In the genomic region with DNA sequence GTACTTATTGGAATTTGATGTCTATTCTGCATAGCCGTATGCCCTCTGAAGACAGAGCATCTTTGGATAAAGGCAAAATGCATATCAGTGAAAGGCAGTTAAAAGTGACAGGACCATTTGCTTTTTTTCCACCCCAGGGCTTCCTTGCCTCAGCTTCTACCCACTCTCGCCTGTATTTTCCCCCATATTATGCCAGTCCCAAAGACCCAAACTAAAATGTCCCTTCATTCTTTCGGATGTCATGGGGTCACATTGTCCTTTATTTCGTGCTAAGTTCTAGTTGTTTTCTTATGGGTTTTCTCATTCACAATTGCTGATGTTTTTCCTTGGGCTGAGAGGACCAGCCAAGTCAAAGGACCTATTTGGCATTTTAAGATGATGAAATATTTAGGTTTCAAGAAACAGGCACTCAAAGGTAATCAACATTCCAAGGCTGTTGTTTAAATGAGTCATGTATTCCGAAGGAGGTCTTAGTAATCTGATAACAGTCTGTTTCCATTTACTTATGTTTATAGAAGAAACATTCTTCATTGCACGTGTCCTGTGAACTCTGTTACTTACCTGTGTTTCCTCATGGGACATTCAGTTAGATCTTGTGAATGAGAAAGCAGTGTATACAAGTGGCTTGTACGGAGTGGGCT, we compare ENCODE assay signal across 2 cellular contexts.
A peak's percentile ranks its signal among the peaks of the same experiment; 100 is the strongest.
TF ChIP-seq lines count a peak whose summit lies in the region.

No MANE protein-coding gene starts in this region.

TF ChIP-seq in HCT116, 20 proteins besides CTCF, POLR2A, EP300 and RAD21 (continued from another document):
- TF ChIP-seq, protein P1, sequence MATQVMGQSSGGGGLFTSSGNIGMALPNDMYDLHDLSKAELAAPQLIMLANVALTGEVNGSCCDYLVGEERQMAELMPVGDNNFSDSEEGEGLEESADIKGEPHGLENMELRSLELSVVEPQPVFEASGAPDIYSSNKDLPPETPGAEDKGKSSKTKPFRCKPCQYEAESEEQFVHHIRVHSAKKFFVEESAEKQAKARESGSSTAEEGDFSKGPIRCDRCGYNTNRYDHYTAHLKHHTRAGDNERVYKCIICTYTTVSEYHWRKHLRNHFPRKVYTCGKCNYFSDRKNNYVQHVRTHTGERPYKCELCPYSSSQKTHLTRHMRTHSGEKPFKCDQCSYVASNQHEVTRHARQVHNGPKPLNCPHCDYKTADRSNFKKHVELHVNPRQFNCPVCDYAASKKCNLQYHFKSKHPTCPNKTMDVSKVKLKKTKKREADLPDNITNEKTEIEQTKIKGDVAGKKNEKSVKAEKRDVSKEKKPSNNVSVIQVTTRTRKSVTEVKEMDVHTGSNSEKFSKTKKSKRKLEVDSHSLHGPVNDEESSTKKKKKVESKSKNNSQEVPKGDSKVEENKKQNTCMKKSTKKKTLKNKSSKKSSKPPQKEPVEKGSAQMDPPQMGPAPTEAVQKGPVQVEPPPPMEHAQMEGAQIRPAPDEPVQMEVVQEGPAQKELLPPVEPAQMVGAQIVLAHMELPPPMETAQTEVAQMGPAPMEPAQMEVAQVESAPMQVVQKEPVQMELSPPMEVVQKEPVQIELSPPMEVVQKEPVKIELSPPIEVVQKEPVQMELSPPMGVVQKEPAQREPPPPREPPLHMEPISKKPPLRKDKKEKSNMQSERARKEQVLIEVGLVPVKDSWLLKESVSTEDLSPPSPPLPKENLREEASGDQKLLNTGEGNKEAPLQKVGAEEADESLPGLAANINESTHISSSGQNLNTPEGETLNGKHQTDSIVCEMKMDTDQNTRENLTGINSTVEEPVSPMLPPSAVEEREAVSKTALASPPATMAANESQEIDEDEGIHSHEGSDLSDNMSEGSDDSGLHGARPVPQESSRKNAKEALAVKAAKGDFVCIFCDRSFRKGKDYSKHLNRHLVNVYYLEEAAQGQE (IDR thresholded peaks at IDR 0.05; ENCODE audit: low read depth) = no peak
- peak; percentile 87 for TF ChIP-seq CEBPB (IDR thresholded peaks at IDR 0.05; ENCODE audit: low read depth)
- TF ChIP-seq SIN3A (IDR thresholded peaks at IDR 0.05; ENCODE audit: low read depth) = no peak
- peak; percentile 71 for TF ChIP-seq FOSL1 (IDR thresholded peaks at IDR 0.05; ENCODE audit: low read depth)
- TF ChIP-seq TCF7L2 (IDR thresholded peaks at IDR 0.05; ENCODE audit: borderline replicate concordance, extremely low read depth, insufficient read depth, insufficient read length) = no peak
- no peak for TF ChIP-seq POLR2AphosphoS5 (IDR thresholded peaks at IDR 0.05; ENCODE audit: low read depth, low read length)
- TF ChIP-seq CBX3 (IDR thresholded peaks at IDR 0.05; ENCODE audit: low read depth) = 0 out of 2 replicates have a peak, but pooled peaks have one; percentile 23
- no peak for TF ChIP-seq ZFX (IDR thresholded peaks at IDR 0.05)
- no peak for TF ChIP-seq ELF1 (IDR thresholded peaks at IDR 0.05; ENCODE audit: borderline replicate concordance, low read depth)
- no peak for TF ChIP-seq ZNF274 (IDR thresholded peaks at IDR 0.05; ENCODE audit: low read depth, low read length)
- no peak for TF ChIP-seq SRF (IDR thresholded peaks at IDR 0.05; ENCODE audit: low read depth)
- peak; percentile 55 for TF ChIP-seq SP1 (IDR thresholded peaks at IDR 0.05; ENCODE audit: low read depth)
- TF ChIP-seq YY1 (IDR thresholded peaks at IDR 0.05; ENCODE audit: extremely low read depth, insufficient replicate concordance, low read depth, low read length) = no peak
- TF ChIP-seq JUND (IDR thresholded peaks at IDR 0.05) = peak; percentile 84
- TF ChIP-seq, protein P2, sequence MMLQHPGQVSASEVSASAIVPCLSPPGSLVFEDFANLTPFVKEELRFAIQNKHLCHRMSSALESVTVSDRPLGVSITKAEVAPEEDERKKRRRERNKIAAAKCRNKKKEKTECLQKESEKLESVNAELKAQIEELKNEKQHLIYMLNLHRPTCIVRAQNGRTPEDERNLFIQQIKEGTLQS (IDR thresholded peaks at IDR 0.05) = peak; percentile 70; the same call in 1 of the 2 replicates
- TF ChIP-seq, protein P3, sequence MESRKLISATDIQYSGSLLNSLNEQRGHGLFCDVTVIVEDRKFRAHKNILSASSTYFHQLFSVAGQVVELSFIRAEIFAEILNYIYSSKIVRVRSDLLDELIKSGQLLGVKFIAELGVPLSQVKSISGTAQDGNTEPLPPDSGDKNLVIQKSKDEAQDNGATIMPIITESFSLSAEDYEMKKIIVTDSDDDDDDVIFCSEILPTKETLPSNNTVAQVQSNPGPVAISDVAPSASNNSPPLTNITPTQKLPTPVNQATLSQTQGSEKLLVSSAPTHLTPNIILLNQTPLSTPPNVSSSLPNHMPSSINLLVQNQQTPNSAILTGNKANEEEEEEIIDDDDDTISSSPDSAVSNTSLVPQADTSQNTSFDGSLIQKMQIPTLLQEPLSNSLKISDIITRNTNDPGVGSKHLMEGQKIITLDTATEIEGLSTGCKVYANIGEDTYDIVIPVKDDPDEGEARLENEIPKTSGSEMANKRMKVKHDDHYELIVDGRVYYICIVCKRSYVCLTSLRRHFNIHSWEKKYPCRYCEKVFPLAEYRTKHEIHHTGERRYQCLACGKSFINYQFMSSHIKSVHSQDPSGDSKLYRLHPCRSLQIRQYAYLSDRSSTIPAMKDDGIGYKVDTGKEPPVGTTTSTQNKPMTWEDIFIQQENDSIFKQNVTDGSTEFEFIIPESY (IDR thresholded peaks at IDR 0.05; ENCODE audit: extremely low read depth, insufficient replicate concordance, low read length) = no peak
- no peak for TF ChIP-seq EGR1 (IDR thresholded peaks at IDR 0.05; ENCODE audit: low read depth)
- TF ChIP-seq EZH2phosphoT487 (IDR thresholded peaks at IDR 0.05; ENCODE audit: borderline replicate concordance) = no peak

TF ChIP-seq in SK-N-SH, 30 proteins besides CTCF, POLR2A, EP300 and RAD21 (continued from another document):
- TF ChIP-seq, protein P1 (IDR thresholded peaks at IDR 0.05; ENCODE audit: low read depth, low read length) = no peak
- TF ChIP-seq RCOR1 (IDR thresholded peaks at IDR 0.05; ENCODE audit: low read length) (no peak), FOSL2 (IDR thresholded peaks at IDR 0.05; ENCODE audit: borderline replicate concordance, low read depth) (peak; percentile 19; the same call in 1 of the 2 replicates), GATA2 (CRISPR knock-in tag; IDR thresholded peaks at IDR 0.05) (no peak), GABPA (IDR thresholded peaks at IDR 0.05; ENCODE audit: low read depth) (no peak), FOXM1 (IDR thresholded peaks at IDR 0.05; ENCODE audit: low read depth) (no peak), TEAD4 (IDR thresholded peaks at IDR 0.05; ENCODE audit: borderline replicate concordance, insufficient read depth) (peak; percentile 19; the same call in 1 of the 2 replicates), TCF12 (IDR thresholded peaks at IDR 0.05) (peak; percentile 30; the same call in 1 of the 2 replicates), JUND (IDR thresholded peaks at IDR 0.05) (peak; percentile 47; the same call in 1 of the 2 replicates), NRF1 (IDR thresholded peaks at IDR 0.05; ENCODE audit: low read depth, low read length) (no peak)
- TF ChIP-seq, protein P4, sequence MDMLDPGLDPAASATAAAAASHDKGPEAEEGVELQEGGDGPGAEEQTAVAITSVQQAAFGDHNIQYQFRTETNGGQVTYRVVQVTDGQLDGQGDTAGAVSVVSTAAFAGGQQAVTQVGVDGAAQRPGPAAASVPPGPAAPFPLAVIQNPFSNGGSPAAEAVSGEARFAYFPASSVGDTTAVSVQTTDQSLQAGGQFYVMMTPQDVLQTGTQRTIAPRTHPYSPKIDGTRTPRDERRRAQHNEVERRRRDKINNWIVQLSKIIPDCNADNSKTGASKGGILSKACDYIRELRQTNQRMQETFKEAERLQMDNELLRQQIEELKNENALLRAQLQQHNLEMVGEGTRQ (IDR thresholded peaks at IDR 0.05; ENCODE audit: borderline replicate concordance, low read depth, low read length) = no peak
